Comparison of ENCODE assay signal across 17 cellular contexts in the genomic region with DNA sequence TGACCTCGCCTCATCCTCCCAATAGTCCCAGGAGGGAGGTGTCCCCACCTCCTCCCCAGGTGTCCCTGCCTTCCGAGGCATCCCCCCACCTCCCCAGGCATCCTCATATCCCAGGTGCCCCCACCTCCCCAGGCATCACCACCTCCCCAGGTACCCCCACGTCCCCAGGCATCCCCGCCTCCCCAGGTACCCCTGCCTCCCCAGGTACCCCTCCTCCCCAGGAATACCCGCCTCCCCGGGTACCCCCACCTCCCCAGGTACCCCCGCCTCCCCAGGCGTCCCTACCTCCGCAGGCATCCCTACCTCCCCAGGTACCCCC.
"Had no signal": no experiment of that assay in that cellular context is flagged by ENCODE, and none has a peak within 500 bp of the region (broad histone marks: within the 10 kb centered on the region; RNA-seq: fewer than 3 reads in every experiment).

No MANE protein-coding gene starts in this region.

- ATAC-seq: mucosa of descending colon; naive thymus-derived CD8-positive, alpha-beta T cell; stimulated activated effector memory CD8-positive, alpha-beta T cell treated with anti-CD3 and anti-CD28 coated beads, Interleukin-12 subunit alpha, Interleukin-12 subunit beta, amount 100 ng/mL, for 72 hours had no signal

- H3K36me3 Mint-ChIP-seq: naive thymus-derived CD8-positive, alpha-beta T cell; stimulated activated effector memory CD8-positive, alpha-beta T cell treated with anti-CD3 and anti-CD28 coated beads, Interleukin-12 subunit alpha, Interleukin-12 subunit beta, amount 100 ng/mL, for 72 hours had no signal

- H3K4me1 Mint-ChIP-seq: stimulated activated effector memory CD8-positive, alpha-beta T cell treated with anti-CD3 and anti-CD28 coated beads, Interleukin-12 subunit alpha, Interleukin-12 subunit beta, amount 100 ng/mL, for 72 hours had no signal

- H3K4me3 Mint-ChIP-seq: naive thymus-derived CD8-positive, alpha-beta T cell; stimulated activated effector memory CD8-positive, alpha-beta T cell treated with anti-CD3 and anti-CD28 coated beads, Interleukin-12 subunit alpha, Interleukin-12 subunit beta, amount 100 ng/mL, for 72 hours had no signal

- H3K4me2 ChIP-seq: hepatocyte, smooth muscle cell had no signal

- H3K27me3 ChIP-seq: dorsolateral prefrontal cortex, hepatocyte, neutrophil, right atrium auricular region, stomach had no signal

- H3K9me3 ChIP-seq: mucosa of descending colon, neutrophil, right atrium auricular region, stomach had no signal

- H3K9me3 Mint-ChIP-seq: naive thymus-derived CD8-positive, alpha-beta T cell; stimulated activated effector memory CD8-positive, alpha-beta T cell treated with anti-CD3 and anti-CD28 coated beads, Interleukin-12 subunit alpha, Interleukin-12 subunit beta, amount 100 ng/mL, for 72 hours had no signal

- H3K4me3 ChIP-seq: dorsolateral prefrontal cortex, hepatocyte, mucosa of descending colon, right atrium auricular region, smooth muscle cell, stomach had no signal

- H3K27ac ChIP-seq: dorsolateral prefrontal cortex, hepatocyte, neutrophil, right atrium auricular region, stomach had no signal

- H2AFZ ChIP-seq: hepatocyte had no signal

- H3K4me1 ChIP-seq: right atrium auricular region, stomach had no signal

- DNase-seq: cortex of kidney; effector CD8-positive, alpha-beta T cell; foreskin melanocyte; mammary epithelial cell; mucosa of descending colon; naive thymus-derived CD8-positive, alpha-beta T cell; stimulated activated CD4-positive, alpha-beta T cell treated with anti-CD3 and anti-CD28 coated beads, Interleukin-4, amount 100 ng/mL, for 1 hour; stimulated activated CD8-positive, alpha-beta memory T cell treated with anti-CD3 and anti-CD28 coated beads, Interleukin-4, amount 100 ng/mL, for 48 hours; stomach; substantia nigra; trophoblast cell had no signal

- H3K27ac Mint-ChIP-seq: naive thymus-derived CD8-positive, alpha-beta T cell; stimulated activated effector memory CD8-positive, alpha-beta T cell treated with anti-CD3 and anti-CD28 coated beads, Interleukin-12 subunit alpha, Interleukin-12 subunit beta, amount 100 ng/mL, for 72 hours had no signal

- H3K36me3 ChIP-seq: neutrophil, stomach had no signal
